Comparison of ENCODE assay signal across 8 cellular contexts in the genomic region with DNA sequence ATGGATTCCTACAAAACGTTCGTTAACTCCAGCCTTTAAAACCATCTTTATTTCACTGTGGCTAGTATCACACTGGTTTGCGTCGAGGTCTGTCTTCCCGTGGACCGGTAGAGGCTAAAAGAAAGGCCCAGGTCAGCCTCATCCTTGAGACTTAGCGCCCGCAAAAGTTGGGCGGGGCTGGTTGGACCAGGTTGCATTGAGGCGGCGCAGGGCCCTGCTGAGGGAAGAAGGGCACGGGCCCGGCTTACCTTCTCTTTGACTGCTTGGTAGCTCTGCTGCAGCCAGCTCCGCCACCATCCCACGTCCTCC. TPM values are rescaled to one million over a fixed set of nuclear protein-coding genes. Genes with fewer than 3 reads are reported as not detected.
DNase-seq lines count a peak whose midpoint lies in the region; ATAC-seq and TF ChIP-seq lines count a peak whose summit lies in the region.

No MANE protein-coding gene starts in this region.

- ATAC-seq in HG03460 (IDR thresholded peaks at IDR 0.05; ENCODE audit: unreplicated experiment): peak; percentile 7

- no peaks in the 10 kb centered on the region for H3K27me3 ChIP-seq in osteoblast (ENCODE audit: insufficient read depth, low read length)

- POLR2A ChIA-PET in activated CD4-positive, alpha-beta memory T cell treated with anti-CD3 and anti-CD28 coated beads, Interleukin-2, amount 10 ng/mL, durations not matched to agents 7 days and 5 days (lab: Charles Lee): interaction anchor here (0.8 to 2.0 kb wide), 13 partner anchors 12 to 380 kb away, joined by 3 to 11 read pairs (median 5); a partner anchor contains a TSS

- peak; percentile 7 for DNase-seq in activated gamma-delta T cell treated with anti-CD3 and anti-CD28 coated beads, Interleukin-2, amount 50 U/mL, for 16 hours (ENCODE audit: low read depth)
- DNase-seq in activated gamma-delta T cell (lab: John Stamatoyannopoulos, UW): no peak
- DNase-seq in activated CD4-positive, alpha-beta memory T cell treated with anti-CD3 and anti-CD28 coated beads, Interleukin-2, amount 10 ng/mL, durations not matched to agents 7 days and 5 days: peak; percentile 51
- DNase-seq in fibroblast of pulmonary artery (ENCODE audit: low read depth): peak; percentile 31
- peak; percentile 70 for DNase-seq in osteoblast (ENCODE audit: insufficient read length, low spot score, missing footprints)
- no peak for DNase-seq in superior temporal gyrus (ENCODE audit: extremely low spot score)
- DNase-seq in NCI-H1092 treated with DMSO at 0.1 percent for 48 hours (lab: John Stamatoyannopoulos, UW): no peak

- H3K9me3 ChIP-seq in osteoblast (ENCODE audit: low read depth, low read length): no peaks in the 10 kb centered on the region

- H3K4me1 ChIP-seq in osteoblast (ENCODE audit: insufficient read depth, low read length): peaks cover 19% of the 10 kb centered on the region

- H3K4me3 ChIP-seq in fibroblast of pulmonary artery (replicated peaks; ENCODE audit: low read depth, low read length) (peak overlapping the region; percentile 91), osteoblast (ENCODE audit: insufficient read depth, low read length) (peak overlapping the region; percentile 84)

- H3K79me2 ChIP-seq in osteoblast (ENCODE audit: insufficient read depth, low read length): peaks cover 48% of the 10 kb centered on the region

- peaks cover 11% of the 10 kb centered on the region for H3K27me3 Mint-ChIP-seq in activated CD4-positive, alpha-beta memory T cell treated with anti-CD3 and anti-CD28 coated beads, Interleukin-2, amount 10 ng/mL, durations not matched to agents 7 days and 5 days

- CTCF ChIA-PET in activated CD4-positive, alpha-beta memory T cell treated with anti-CD3 and anti-CD28 coated beads, Interleukin-2, amount 10 ng/mL, durations not matched to agents 7 days and 5 days (lab: Charles Lee): interaction anchor here (1.3 to 2.4 kb wide), 6 partner anchors 10 to 286 kb away, joined by 4 to 24 read pairs (median 6); a partner anchor contains a TSS

- peak overlapping the region; percentile 100 for H3K4me3 Mint-ChIP-seq in activated CD4-positive, alpha-beta memory T cell treated with anti-CD3 and anti-CD28 coated beads, Interleukin-2, amount 10 ng/mL, durations not matched to agents 7 days and 5 days

- H3K36me3 ChIP-seq in osteoblast (ENCODE audit: insufficient read depth, low read length): peaks cover 21% of the 10 kb centered on the region

- H3K4me1 Mint-ChIP-seq in activated CD4-positive, alpha-beta memory T cell treated with anti-CD3 and anti-CD28 coated beads, Interleukin-2, amount 10 ng/mL, durations not matched to agents 7 days and 5 days: peaks cover 30% of the 10 kb centered on the region

- TF ChIP-seq CTCF in fibroblast of pulmonary artery (IDR thresholded peaks at IDR 0.05; ENCODE audit: low read length, missing control alignments) (no peak), osteoblast (IDR thresholded peaks at IDR 0.05; ENCODE audit: extremely low read depth, low read depth, low read length) (no peak)

- H4K20me1 ChIP-seq in osteoblast (ENCODE audit: insufficient read depth, low read length): peaks cover 11% of the 10 kb centered on the region

- H3K4me2 ChIP-seq in osteoblast (ENCODE audit: insufficient read depth, low read length): peak overlapping the region; percentile 90

- H3K36me3 Mint-ChIP-seq in activated CD4-positive, alpha-beta memory T cell treated with anti-CD3 and anti-CD28 coated beads, Interleukin-2, amount 10 ng/mL, durations not matched to agents 7 days and 5 days (ENCODE audit: low read depth): peaks cover 3% of the 10 kb centered on the region

- H3K27ac Mint-ChIP-seq in activated CD4-positive, alpha-beta memory T cell treated with anti-CD3 and anti-CD28 coated beads, Interleukin-2, amount 10 ng/mL, durations not matched to agents 7 days and 5 days: peak overlapping the region; percentile 98

- H3K27ac ChIP-seq in osteoblast (ENCODE audit: low read depth, low read length): peak overlapping the region; percentile 89

- peak overlapping the region; percentile 95 for H2AFZ ChIP-seq in osteoblast (ENCODE audit: low read length)

- no peaks in the 10 kb centered on the region for H3K9me3 Mint-ChIP-seq in activated CD4-positive, alpha-beta memory T cell treated with anti-CD3 and anti-CD28 coated beads, Interleukin-2, amount 10 ng/mL, durations not matched to agents 7 days and 5 days

RNA-seq across cellular contexts. Expression of a gene that starts 0.5 kb away (rescaled TPM):
- total RNA-seq in activated CD4-positive, alpha-beta memory T cell treated with anti-CD3 and anti-CD28 coated beads, Interleukin-2, amount 10 ng/mL, durations not matched to agents 7 days and 5 days: 10 to 100 TPM; 52.5 to 52.6 TPM
- 68.0 and 69.0 TPM in 2 replicates for total RNA-seq in osteoblast

RNA-seq across cellular contexts. Expression of a gene that starts 31.4 kb away (rescaled TPM):
- 1 to 10 TPM in 1 of 2 experiments, under 1 TPM in 1; 0.70 to 1.0 TPM for total RNA-seq in activated CD4-positive, alpha-beta memory T cell treated with anti-CD3 and anti-CD28 coated beads, Interleukin-2, amount 10 ng/mL, durations not matched to agents 7 days and 5 days
- 1.5 and 1.8 TPM in 2 replicates for total RNA-seq in osteoblast

RNA-seq across cellular contexts. Expression of a gene that starts 31.5 kb away (rescaled TPM):
- 10 to 100 TPM; 10.6 to 11.8 TPM for total RNA-seq in activated CD4-positive, alpha-beta memory T cell treated with anti-CD3 and anti-CD28 coated beads, Interleukin-2, amount 10 ng/mL, durations not matched to agents 7 days and 5 days
- total RNA-seq in osteoblast: 1.8 and 2.5 TPM in 2 replicates

RNA-seq across cellular contexts. Expression of a gene that starts 57.8 kb away (rescaled TPM):
- 10 to 100 TPM; 26.4 to 27.9 TPM for total RNA-seq in activated CD4-positive, alpha-beta memory T cell treated with anti-CD3 and anti-CD28 coated beads, Interleukin-2, amount 10 ng/mL, durations not matched to agents 7 days and 5 days
- total RNA-seq in osteoblast: 15.9 and 16.6 TPM in 2 replicates

Comparison
In these comparisons a context has a peak if more than half of its experiments do, and no peak if none do; other contexts are left out.
1. DNase-seq: peak in activated gamma-delta T cell treated with anti-CD3 and anti-CD28 coated beads, Interleukin-2, amount 50 U/mL, for 16 hours (single experiment), activated CD4-positive, alpha-beta memory T cell treated with anti-CD3 and anti-CD28 coated beads, Interleukin-2, amount 10 ng/mL, durations not matched to agents 7 days and 5 days (single experiment), fibroblast of pulmonary artery (single experiment) and osteoblast (single experiment); none in activated gamma-delta T cell (single experiment), superior temporal gyrus (single experiment) and NCI-H1092 treated with DMSO at 0.1 percent for 48 hours (single experiment).